In genomic region chr3:12582730-12583129, GRCh38 we compare ENCODE assay signal across 2 cellular contexts.
TF ChIP-seq lines count a peak whose summit lies in the region.

No MANE protein-coding gene starts in this region.

TF ChIP-seq in IMR-90, 13 proteins besides CTCF, POLR2A, EP300 and RAD21:
- TF ChIP-seq MAZ (IDR thresholded peaks at IDR 0.05; ENCODE audit: borderline replicate concordance, low read depth, low read length), result no peak
- TF ChIP-seq CHD1 (IDR thresholded peaks at IDR 0.05; ENCODE audit: low read depth, low read length), result no peak
- TF ChIP-seq FOS (IDR thresholded peaks at IDR 0.05; ENCODE audit: low read depth, low read length), result no peak
- TF ChIP-seq, protein P1, sequence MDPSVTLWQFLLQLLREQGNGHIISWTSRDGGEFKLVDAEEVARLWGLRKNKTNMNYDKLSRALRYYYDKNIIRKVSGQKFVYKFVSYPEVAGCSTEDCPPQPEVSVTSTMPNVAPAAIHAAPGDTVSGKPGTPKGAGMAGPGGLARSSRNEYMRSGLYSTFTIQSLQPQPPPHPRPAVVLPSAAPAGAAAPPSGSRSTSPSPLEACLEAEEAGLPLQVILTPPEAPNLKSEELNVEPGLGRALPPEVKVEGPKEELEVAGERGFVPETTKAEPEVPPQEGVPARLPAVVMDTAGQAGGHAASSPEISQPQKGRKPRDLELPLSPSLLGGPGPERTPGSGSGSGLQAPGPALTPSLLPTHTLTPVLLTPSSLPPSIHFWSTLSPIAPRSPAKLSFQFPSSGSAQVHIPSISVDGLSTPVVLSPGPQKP (IDR thresholded peaks at IDR 0.05; ENCODE audit: borderline replicate concordance, low read depth, low read length), result no peak
- TF ChIP-seq CEBPB (IDR thresholded peaks at IDR 0.05; ENCODE audit: low read depth, low read length), result no peak
- no peak for TF ChIP-seq RFX5 (IDR thresholded peaks at IDR 0.05; ENCODE audit: low read depth, low read length)
- no peak for TF ChIP-seq BHLHE40 (IDR thresholded peaks at IDR 0.05; ENCODE audit: low read depth, low read length)
- no peak for TF ChIP-seq RCOR1 (IDR thresholded peaks at IDR 0.05; ENCODE audit: insufficient replicate concordance, low read length)
- TF ChIP-seq, protein P2, sequence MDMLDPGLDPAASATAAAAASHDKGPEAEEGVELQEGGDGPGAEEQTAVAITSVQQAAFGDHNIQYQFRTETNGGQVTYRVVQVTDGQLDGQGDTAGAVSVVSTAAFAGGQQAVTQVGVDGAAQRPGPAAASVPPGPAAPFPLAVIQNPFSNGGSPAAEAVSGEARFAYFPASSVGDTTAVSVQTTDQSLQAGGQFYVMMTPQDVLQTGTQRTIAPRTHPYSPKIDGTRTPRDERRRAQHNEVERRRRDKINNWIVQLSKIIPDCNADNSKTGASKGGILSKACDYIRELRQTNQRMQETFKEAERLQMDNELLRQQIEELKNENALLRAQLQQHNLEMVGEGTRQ (IDR thresholded peaks at IDR 0.05; ENCODE audit: low read depth, low read length), result no peak
- no peak for TF ChIP-seq MXI1 (IDR thresholded peaks at IDR 0.05; ENCODE audit: borderline replicate concordance, low read depth, low read length)
- no peak for TF ChIP-seq SMC3 (IDR thresholded peaks at IDR 0.05; ENCODE audit: low read depth, low read length)
- no peak for TF ChIP-seq MAFK (IDR thresholded peaks at IDR 0.05; ENCODE audit: low read depth, low read length)
- TF ChIP-seq NFE2L2 (IDR thresholded peaks at IDR 0.05; ENCODE audit: low read depth, low read length), result no peak

TF ChIP-seq in GM12878, 131 proteins besides CTCF, POLR2A, EP300 and RAD21:
- TF ChIP-seq ZNF24 (IDR thresholded peaks at IDR 0.05), result no peak
TF ChIP-seq in GM12878: peak in this region for 0.
